ENCODE assay signal across 37 cellular contexts in genomic region chr5:38344891-38345290, GRCh38.
"Had no signal": no experiment of that assay in that cellular context is flagged by ENCODE, and none has a peak within 500 bp of the region (broad histone marks: within the 10 kb centered on the region; RNA-seq: fewer than 3 reads in every experiment).

No MANE protein-coding gene starts in this region.

- DNase-seq: activated effector memory CD4-positive, alpha-beta T cell treated with anti-CD3 and anti-CD28 coated beads, Interleukin-2, amount 50 U/mL, for 16 hours; activated effector memory CD4-positive, alpha-beta T cell treated with Interleukin-2 at 50 U/mL for 16 hours; activated gamma-delta T cell; activated gamma-delta T cell treated with Interleukin-2 at 50 U/mL for 16 hours; activated naive CD4-positive, alpha-beta T cell; activated naive CD4-positive, alpha-beta T cell treated with anti-CD3 and anti-CD28 coated beads for 36 hours; activated naive CD4-positive, alpha-beta T cell treated with anti-CD3 and anti-CD28 coated beads, Interleukin-2, amount 10 ng/mL, durations not matched to agents 7 days and 5 days; activated naive CD4-positive, alpha-beta T cell treated with anti-CD3 and anti-CD28 coated beads, Interleukin-2, amount 50 U/mL, for 16 hours; activated naive CD8-positive, alpha-beta T cell treated with anti-CD3 and anti-CD28 coated beads for 36 hours; activated naive CD8-positive, alpha-beta T cell treated with anti-CD3 and anti-CD28 coated beads, Interleukin-2, amount 10 ng/mL, durations not matched to agents 7 days and 5 days; activated naive CD8-positive, alpha-beta T cell treated with anti-CD3 and anti-CD28 coated beads, Interleukin-2, amount 50 U/mL, for 24 hours; activated T-cell treated with anti-CD3 and anti-CD28 coated beads for 4 hours; activated T-cell treated with anti-CD3 and anti-CD28 coated beads, Interleukin-2, amount 50 U/mL, for 1 hour; activated T-cell treated with anti-CD3 and anti-CD28 coated beads, Interleukin-2, amount 50 U/mL, for 24 hours; activated T-cell treated with anti-CD3 and anti-CD28 coated beads, Interleukin-2, amount 50 U/mL, for 4 hours; activated T-cell treated with anti-CD3 and anti-CD28 coated beads, Interleukin-2, amount 50 U/mL, for 48 hours; activated T-cell treated with anti-CD3 and anti-CD28 coated beads, Interleukin-2, amount 50 U/mL, for 72 hours; adrenal gland; amniotic stem cell; amygdala; anterior cingulate cortex; aorta; body of pancreas; brain microvascular endothelial cell; caudate nucleus; central memory CD4-positive, alpha-beta T cell; cerebellar nuclear complex had no signal

- H3K4me3 Mint-ChIP-seq: activated naive CD4-positive, alpha-beta T cell treated with anti-CD3 and anti-CD28 coated beads for 36 hours; activated naive CD4-positive, alpha-beta T cell treated with anti-CD3 and anti-CD28 coated beads, Interleukin-2, amount 10 ng/mL, durations not matched to agents 7 days and 5 days; activated naive CD4-positive, alpha-beta T cell treated with anti-CD3 and anti-CD28 coated beads, Interleukin-2, amount 50 U/mL, for 24 hours; activated naive CD8-positive, alpha-beta T cell; activated naive CD8-positive, alpha-beta T cell treated with anti-CD3 and anti-CD28 coated beads for 36 hours; activated naive CD8-positive, alpha-beta T cell treated with anti-CD3 and anti-CD28 coated beads, Interleukin-2, amount 10 ng/mL, durations not matched to agents 7 days and 5 days; activated naive CD8-positive, alpha-beta T cell treated with anti-CD3 and anti-CD28 coated beads, Interleukin-2, amount 50 U/mL, for 24 hours; activated T-cell treated with anti-CD3 and anti-CD28 coated beads, Interleukin-2, amount 50 U/mL, for 24 hours; activated T-cell treated with anti-CD3 and anti-CD28 coated beads, Interleukin-2, amount 50 U/mL, for 4 hours; activated T-cell treated with anti-CD3 and anti-CD28 coated beads, Interleukin-2, amount 50 U/mL, for 72 hours; activated T-helper 1 cell treated with anti-CD3 and anti-CD28 coated beads, Interleukin-12 subunit alpha, Interleukin-12 subunit beta, Interleukin-2, Interleukin-4 antibody, amounts not matched to agents 30 ng/mL and 10 ng/mL and 1 ng/mL, durations not matched to agents 14 hours and 24 hours and 36 hours; activated T-helper 17 cell treated with anti-CD3 and anti-CD28 coated beads, Interleukin-2, amount 50 U/mL, for 72 hours; brain; central memory CD8-positive, alpha-beta T cell had no signal

- H3K4me1 Mint-ChIP-seq: activated naive CD8-positive, alpha-beta T cell treated with anti-CD3 and anti-CD28 coated beads, Interleukin-2, amount 10 ng/mL, durations not matched to agents 7 days and 5 days; activated naive CD8-positive, alpha-beta T cell treated with anti-CD3 and anti-CD28 coated beads, Interleukin-2, amount 50 U/mL, for 24 hours; activated T-helper 17 cell treated with anti-CD3 and anti-CD28 coated beads, Interleukin-2, amount 50 U/mL, for 72 hours; brain; central memory CD8-positive, alpha-beta T cell had no signal

- H3K27me3 Mint-ChIP-seq: activated naive CD4-positive, alpha-beta T cell treated with anti-CD3 and anti-CD28 coated beads, Interleukin-2, amount 10 ng/mL, durations not matched to agents 7 days and 5 days; activated naive CD8-positive, alpha-beta T cell treated with anti-CD3 and anti-CD28 coated beads, Interleukin-2, amount 10 ng/mL, durations not matched to agents 7 days and 5 days had no signal

- H3K27me3 ChIP-seq: adrenal gland, ascending aorta, body of pancreas, brain microvascular endothelial cell, breast epithelium, cardiac muscle cell had no signal

- H3K27ac Mint-ChIP-seq: activated naive CD4-positive, alpha-beta T cell treated with anti-CD3 and anti-CD28 coated beads for 36 hours; activated naive CD4-positive, alpha-beta T cell treated with anti-CD3 and anti-CD28 coated beads, Interleukin-2, amount 10 ng/mL, durations not matched to agents 7 days and 5 days; activated naive CD4-positive, alpha-beta T cell treated with anti-CD3 and anti-CD28 coated beads, Interleukin-2, amount 50 U/mL, for 24 hours; activated naive CD8-positive, alpha-beta T cell; activated naive CD8-positive, alpha-beta T cell treated with anti-CD3 and anti-CD28 coated beads for 36 hours; activated naive CD8-positive, alpha-beta T cell treated with anti-CD3 and anti-CD28 coated beads, Interleukin-2, amount 10 ng/mL, durations not matched to agents 7 days and 5 days; activated naive CD8-positive, alpha-beta T cell treated with anti-CD3 and anti-CD28 coated beads, Interleukin-2, amount 50 U/mL, for 24 hours; activated T-cell treated with anti-CD3 and anti-CD28 coated beads, Interleukin-2, amount 50 U/mL, for 24 hours; activated T-cell treated with anti-CD3 and anti-CD28 coated beads, Interleukin-2, amount 50 U/mL, for 72 hours; activated T-helper 1 cell treated with anti-CD3 and anti-CD28 coated beads, Interleukin-12 subunit alpha, Interleukin-12 subunit beta, Interleukin-2, Interleukin-4 antibody, amounts not matched to agents 30 ng/mL and 10 ng/mL and 1 ng/mL, durations not matched to agents 14 hours and 24 hours and 36 hours; activated T-helper 17 cell treated with anti-CD3 and anti-CD28 coated beads, Interleukin-2, amount 50 U/mL, for 72 hours; activated T-helper 2 cell treated with anti-CD3 and anti-CD28 coated beads, Interferon-gamma antibody, Interleukin-2, Interleukin-4, amounts not matched to agents 10 μg/mL and 5 μg/mL and 100 μg/mL, durations not matched to agents 14 hours and 24 hours and 36 hours; brain had no signal

- ATAC-seq: activated naive CD8-positive, alpha-beta T cell treated with anti-CD3 and anti-CD28 coated beads, Interleukin-2, amount 50 U/mL, for 24 hours; activated T-helper 17 cell treated with anti-CD3 and anti-CD28 coated beads, Interleukin-2, amount 50 U/mL, for 72 hours; body of pancreas had no signal

- H3K36me3 ChIP-seq: adrenal gland, ascending aorta, brain microvascular endothelial cell, breast epithelium, cardiac muscle cell had no signal

- H3K4me3 ChIP-seq: adrenal gland, ascending aorta, body of pancreas, breast epithelium, cardiac muscle cell had no signal

- H3K9me3 Mint-ChIP-seq: activated naive CD4-positive, alpha-beta T cell treated with anti-CD3 and anti-CD28 coated beads for 36 hours; activated naive CD4-positive, alpha-beta T cell treated with anti-CD3 and anti-CD28 coated beads, Interleukin-2, amount 50 U/mL, for 24 hours; activated naive CD8-positive, alpha-beta T cell treated with anti-CD3 and anti-CD28 coated beads for 36 hours; activated naive CD8-positive, alpha-beta T cell treated with anti-CD3 and anti-CD28 coated beads, Interleukin-2, amount 10 ng/mL, durations not matched to agents 7 days and 5 days; activated naive CD8-positive, alpha-beta T cell treated with anti-CD3 and anti-CD28 coated beads, Interleukin-2, amount 50 U/mL, for 24 hours; activated T-cell treated with anti-CD3 and anti-CD28 coated beads, Interleukin-2, amount 50 U/mL, for 24 hours; activated T-cell treated with anti-CD3 and anti-CD28 coated beads, Interleukin-2, amount 50 U/mL, for 4 hours; activated T-cell treated with anti-CD3 and anti-CD28 coated beads, Interleukin-2, amount 50 U/mL, for 72 hours; activated T-helper 1 cell treated with anti-CD3 and anti-CD28 coated beads, Interleukin-12 subunit alpha, Interleukin-12 subunit beta, Interleukin-2, Interleukin-4 antibody, amounts not matched to agents 30 ng/mL and 10 ng/mL and 1 ng/mL, durations not matched to agents 14 hours and 24 hours and 36 hours; activated T-helper 2 cell treated with anti-CD3 and anti-CD28 coated beads, Interferon-gamma antibody, Interleukin-2, Interleukin-4, amounts not matched to agents 10 μg/mL and 5 μg/mL and 100 μg/mL, durations not matched to agents 14 hours and 24 hours and 36 hours; brain; central memory CD8-positive, alpha-beta T cell had no signal

- H3K4me1 ChIP-seq: adrenal gland, ascending aorta, body of pancreas, breast epithelium had no signal

- H3K27ac ChIP-seq: adrenal gland, ascending aorta, body of pancreas, brain microvascular endothelial cell, breast epithelium, cardiac muscle cell had no signal

- H3K36me3 Mint-ChIP-seq: activated naive CD4-positive, alpha-beta T cell treated with anti-CD3 and anti-CD28 coated beads, Interleukin-2, amount 10 ng/mL, durations not matched to agents 7 days and 5 days; activated naive CD4-positive, alpha-beta T cell treated with anti-CD3 and anti-CD28 coated beads, Interleukin-2, amount 50 U/mL, for 24 hours; activated naive CD8-positive, alpha-beta T cell; activated naive CD8-positive, alpha-beta T cell treated with anti-CD3 and anti-CD28 coated beads for 36 hours; activated naive CD8-positive, alpha-beta T cell treated with anti-CD3 and anti-CD28 coated beads, Interleukin-2, amount 10 ng/mL, durations not matched to agents 7 days and 5 days; brain had no signal
